Comparison of ENCODE assay signal across 8 cellular contexts in genomic region chr1:98278055-98278454, GRCh38.
"Had no signal": no experiment of that assay in that cellular context is flagged by ENCODE, and none has a peak within 500 bp of the region (broad histone marks: within the 10 kb centered on the region; RNA-seq: fewer than 3 reads in every experiment).

No MANE protein-coding gene starts in this region.

- ATAC-seq: heart left ventricle; right lobe of liver; stimulated activated naive B cell treated with anti-CD40 and anti-IgM and Interleukin-4, amounts not matched to agents 10 μg/mL and 1 μg/mL and 100 μg/mL, for 72 hours had no signal

- H3K4me1 ChIP-seq: heart left ventricle, right lobe of liver had no signal

- H3K4me3 ChIP-seq: heart left ventricle, right lobe of liver had no signal

- H3K9me3 ChIP-seq: right lobe of liver had no signal

- H3K27ac ChIP-seq: heart left ventricle, right lobe of liver had no signal

- DNase-seq: activated CD4-positive, alpha-beta T cell treated with anti-CD3 and anti-CD28 coated beads, Interleukin-2, amount 50 U/mL, for 1 hour; amygdala; heart left ventricle; naive B cell; right lobe of liver; stimulated activated CD4-positive, alpha-beta T cell treated with anti-CD3 and anti-CD28 coated beads, Interleukin-2, amount 100 ng/mL, for 24 hours; stimulated activated naive B cell treated with anti-CD40 and anti-IgM and Interleukin-4, amounts not matched to agents 10 μg/mL and 1 μg/mL and 100 μg/mL, for 72 hours; T-helper 2 cell had no signal

- H3K36me3 ChIP-seq: heart left ventricle, right lobe of liver had no signal

- H3K27me3 ChIP-seq: heart left ventricle, right lobe of liver had no signal
